Comparison of ENCODE assay signal across 8 cellular contexts in the genomic region with DNA sequence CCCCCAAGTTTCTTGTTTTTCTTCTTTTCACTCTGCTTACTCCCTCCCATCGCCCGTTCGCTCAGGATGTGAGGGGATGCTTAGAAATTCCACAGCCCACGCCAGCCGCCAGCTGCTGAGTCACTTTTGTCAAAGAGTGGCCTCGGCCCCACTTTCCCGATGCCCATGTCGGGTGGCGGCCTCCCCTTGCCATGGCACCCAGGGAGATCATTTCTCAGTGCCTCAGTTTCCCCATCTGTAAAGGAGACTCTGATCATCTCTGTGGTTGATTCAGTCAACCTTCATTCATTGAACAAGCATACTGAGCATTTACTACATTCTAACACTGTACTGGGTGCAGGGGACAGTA. TPM values are rescaled to one million over a fixed set of nuclear protein-coding genes. Genes with fewer than 3 reads are reported as not detected.
DNase-seq lines count a peak whose midpoint lies in the region; ATAC-seq and TF ChIP-seq lines count a peak whose summit lies in the region.
"Had no signal": no experiment of that assay in that cellular context is flagged by ENCODE, and none has a peak within 500 bp of the region (broad histone marks: within the 10 kb centered on the region; RNA-seq: fewer than 3 reads in every experiment).

No MANE protein-coding gene starts in this region.

- no peaks in the 10 kb centered on the region for H3K36me3 ChIP-seq in GM23338 (ENCODE audit: insufficient read depth)
- H3K36me3 ChIP-seq in iPS-20b (ENCODE audit: insufficient read depth, low read depth, low read length): no peaks in the 10 kb centered on the region
- peaks cover 0 to 5% (median 0%) of the 10 kb centered on the region in 5 donors for H3K36me3 ChIP-seq in subcutaneous abdominal adipose tissue (ENCODE audit: control insufficient read depth in 5 of 5, insufficient read depth in 5 of 5, low read length in 5 of 5)

- DNase-seq in GM23338 (ENCODE audit: low spot score): no peak
- DNase-seq in activated CD8-positive, alpha-beta T cell treated with anti-CD3 and anti-CD28 coated beads for 36 hours: no peak
- DNase-seq in GF-D8 (lab: John Stamatoyannopoulos, UW): no peak
- DNase-seq in superior temporal gyrus (ENCODE audit: extremely low spot score): no peak
- DNase-seq: NCI-H446 treated with DMSO at 0.1 percent for 48 hours had no signal

- peak overlapping the region; percentile 98 for H2AFZ ChIP-seq in GM23338

- intact Hi-C loops in activated CD8-positive, alpha-beta T cell treated with anti-CD3 and anti-CD28 coated beads for 36 hours (cut with micrococcal nuclease): no loop called here

- H3K4me1 Mint-ChIP-seq in GM23338: peaks cover 31% of the 10 kb centered on the region
- H3K4me1 Mint-ChIP-seq in activated CD8-positive, alpha-beta T cell treated with anti-CD3 and anti-CD28 coated beads for 36 hours (ENCODE audit: low read depth): peaks cover 8% of the 10 kb centered on the region

- H3K4me1 ChIP-seq in GM23338 (ENCODE audit: insufficient read depth) (peaks cover 25% of the 10 kb centered on the region), iPS-20b (ENCODE audit: insufficient read depth, low read length) (peaks cover 15% of the 10 kb centered on the region), subcutaneous abdominal adipose tissue (ENCODE audit: control insufficient read depth in 5 of 5, insufficient read depth in 5 of 5, low read length in 5 of 5) (peaks cover 3 to 79% (median 63%) of the 10 kb centered on the region in 5 donors)

- H3K9me3 ChIP-seq in iPS-20b (ENCODE audit: insufficient read depth, low read depth, low read length): no peaks in the 10 kb centered on the region
- H3K9me3 ChIP-seq in subcutaneous abdominal adipose tissue (ENCODE audit: control insufficient read depth in 5 of 5, low read length in 5 of 5): no peaks in the 10 kb centered on the region

- no peak overlapping the region for H3K27ac ChIP-seq in GM23338 (ENCODE audit: low read depth)
- no peak overlapping the region for H3K27ac ChIP-seq in iPS-20b (ENCODE audit: low read length)
- H3K27ac ChIP-seq in subcutaneous abdominal adipose tissue (ENCODE audit: low read depth, low read length): peak overlapping the region; percentile 70

- POLR2A ChIA-PET in activated CD8-positive, alpha-beta T cell treated with anti-CD3 and anti-CD28 coated beads for 36 hours (lab: Charles Lee): no interaction called here

- H3F3A ChIP-seq in GM23338 (replicated peaks; ENCODE audit: low read depth): no peaks in the 10 kb centered on the region

- peak overlapping the region; percentile 68 for H3K4me3 Mint-ChIP-seq in GM23338
- peak overlapping the region; percentile 78 for H3K4me3 Mint-ChIP-seq in activated CD8-positive, alpha-beta T cell treated with anti-CD3 and anti-CD28 coated beads for 36 hours

- no peak overlapping the region for H3K27ac Mint-ChIP-seq in GM23338
- H3K27ac Mint-ChIP-seq in activated CD8-positive, alpha-beta T cell treated with anti-CD3 and anti-CD28 coated beads for 36 hours: peak overlapping the region; percentile 61

- H3K36me3 Mint-ChIP-seq in GM23338 (ENCODE audit: low read depth): no peaks in the 10 kb centered on the region
- H3K36me3 Mint-ChIP-seq in activated CD8-positive, alpha-beta T cell treated with anti-CD3 and anti-CD28 coated beads for 36 hours (ENCODE audit: low read depth): no peaks in the 10 kb centered on the region

- CTCF ChIA-PET in activated CD8-positive, alpha-beta T cell treated with anti-CD3 and anti-CD28 coated beads for 36 hours (lab: Charles Lee): no interaction called here

- peaks cover 14% of the 10 kb centered on the region for H3K27me3 Mint-ChIP-seq in GM23338 (ENCODE audit: insufficient read depth, low read depth, poor library complexity)
- peaks cover 10% of the 10 kb centered on the region for H3K27me3 Mint-ChIP-seq in activated CD8-positive, alpha-beta T cell treated with anti-CD3 and anti-CD28 coated beads for 36 hours

- H3K9ac ChIP-seq in iPS-20b (ENCODE audit: low read depth, low read length): peak overlapping the region; percentile 40; the same call in 1 of the 2 replicates
- no peak overlapping the region for H3K9ac ChIP-seq in subcutaneous abdominal adipose tissue (ENCODE audit: low read length in 5 of 5)

- H3K27me3 ChIP-seq in GM23338 (ENCODE audit: insufficient read depth): no peaks in the 10 kb centered on the region
- no peaks in the 10 kb centered on the region for H3K27me3 ChIP-seq in iPS-20b (ENCODE audit: insufficient read depth, low read length)
- peaks cover 0 to 36% (median 9%) of the 10 kb centered on the region in 5 donors for H3K27me3 ChIP-seq in subcutaneous abdominal adipose tissue (ENCODE audit: control insufficient read depth in 5 of 5, insufficient read depth in 4 of 5, low read length in 5 of 5)

- TF ChIP-seq CTCF in GM23338 (conservative IDR thresholded peaks at IDR 0.05; ENCODE audit: low read depth in 2 of 2): no peak
- TF ChIP-seq CTCF in activated CD8-positive, alpha-beta T cell treated with anti-CD3 and anti-CD28 coated beads for 36 hours (IDR thresholded peaks at IDR 0.05): no peak

- H3K4me2 ChIP-seq in GM23338: peak overlapping the region; percentile 78

- H3K4me3 ChIP-seq in GM23338 (peak overlapping the region; percentile 51), iPS-20b (ENCODE audit: low read length) (peak overlapping the region; percentile 52; the same call in 1 of the 2 replicates), subcutaneous abdominal adipose tissue (ENCODE audit: low read depth in 1 of 5, low read length in 5 of 5) (peak overlapping the region in 4 of 5 donors; percentile 23 to 72 (median 60))

- ATAC-seq in GM23338 (no peak), HG02885 (IDR thresholded peaks at IDR 0.05; ENCODE audit: poor library complexity, unreplicated experiment) (no peak)
- no peak for ATAC-seq in activated CD8-positive, alpha-beta T cell treated with anti-CD3 and anti-CD28 coated beads for 36 hours

- H3K9me2 ChIP-seq in GM23338 (ENCODE audit: insufficient read depth): no peaks in the 10 kb centered on the region

- no peaks in the 10 kb centered on the region for H3K9me3 Mint-ChIP-seq in GM23338
- no peaks in the 10 kb centered on the region for H3K9me3 Mint-ChIP-seq in activated CD8-positive, alpha-beta T cell treated with anti-CD3 and anti-CD28 coated beads for 36 hours

- no peaks in the 10 kb centered on the region for H3K79me2 ChIP-seq in GM23338 (replicated peaks; ENCODE audit: insufficient read depth)

- H4K20me1 ChIP-seq in GM23338 (replicated peaks; ENCODE audit: insufficient read depth): no peaks in the 10 kb centered on the region

TF ChIP-seq in GM23338, 12 proteins besides CTCF, POLR2A, EP300 and RAD21 (continues in another document):
- no peak for TF ChIP-seq EZH2 (IDR thresholded peaks at IDR 0.05; ENCODE audit: low read depth, unreplicated experiment)
- TF ChIP-seq, protein P1, sequence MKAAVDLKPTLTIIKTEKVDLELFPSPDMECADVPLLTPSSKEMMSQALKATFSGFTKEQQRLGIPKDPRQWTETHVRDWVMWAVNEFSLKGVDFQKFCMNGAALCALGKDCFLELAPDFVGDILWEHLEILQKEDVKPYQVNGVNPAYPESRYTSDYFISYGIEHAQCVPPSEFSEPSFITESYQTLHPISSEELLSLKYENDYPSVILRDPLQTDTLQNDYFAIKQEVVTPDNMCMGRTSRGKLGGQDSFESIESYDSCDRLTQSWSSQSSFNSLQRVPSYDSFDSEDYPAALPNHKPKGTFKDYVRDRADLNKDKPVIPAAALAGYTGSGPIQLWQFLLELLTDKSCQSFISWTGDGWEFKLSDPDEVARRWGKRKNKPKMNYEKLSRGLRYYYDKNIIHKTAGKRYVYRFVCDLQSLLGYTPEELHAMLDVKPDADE (IDR thresholded peaks at IDR 0.05): no peak
- no peak for TF ChIP-seq STAT1 (IDR thresholded peaks at IDR 0.05; ENCODE audit: unreplicated experiment)
- TF ChIP-seq ZNF114 (CRISPR knock-in tag; IDR thresholded peaks at IDR 0.05): no peak
- TF ChIP-seq, protein P2, sequence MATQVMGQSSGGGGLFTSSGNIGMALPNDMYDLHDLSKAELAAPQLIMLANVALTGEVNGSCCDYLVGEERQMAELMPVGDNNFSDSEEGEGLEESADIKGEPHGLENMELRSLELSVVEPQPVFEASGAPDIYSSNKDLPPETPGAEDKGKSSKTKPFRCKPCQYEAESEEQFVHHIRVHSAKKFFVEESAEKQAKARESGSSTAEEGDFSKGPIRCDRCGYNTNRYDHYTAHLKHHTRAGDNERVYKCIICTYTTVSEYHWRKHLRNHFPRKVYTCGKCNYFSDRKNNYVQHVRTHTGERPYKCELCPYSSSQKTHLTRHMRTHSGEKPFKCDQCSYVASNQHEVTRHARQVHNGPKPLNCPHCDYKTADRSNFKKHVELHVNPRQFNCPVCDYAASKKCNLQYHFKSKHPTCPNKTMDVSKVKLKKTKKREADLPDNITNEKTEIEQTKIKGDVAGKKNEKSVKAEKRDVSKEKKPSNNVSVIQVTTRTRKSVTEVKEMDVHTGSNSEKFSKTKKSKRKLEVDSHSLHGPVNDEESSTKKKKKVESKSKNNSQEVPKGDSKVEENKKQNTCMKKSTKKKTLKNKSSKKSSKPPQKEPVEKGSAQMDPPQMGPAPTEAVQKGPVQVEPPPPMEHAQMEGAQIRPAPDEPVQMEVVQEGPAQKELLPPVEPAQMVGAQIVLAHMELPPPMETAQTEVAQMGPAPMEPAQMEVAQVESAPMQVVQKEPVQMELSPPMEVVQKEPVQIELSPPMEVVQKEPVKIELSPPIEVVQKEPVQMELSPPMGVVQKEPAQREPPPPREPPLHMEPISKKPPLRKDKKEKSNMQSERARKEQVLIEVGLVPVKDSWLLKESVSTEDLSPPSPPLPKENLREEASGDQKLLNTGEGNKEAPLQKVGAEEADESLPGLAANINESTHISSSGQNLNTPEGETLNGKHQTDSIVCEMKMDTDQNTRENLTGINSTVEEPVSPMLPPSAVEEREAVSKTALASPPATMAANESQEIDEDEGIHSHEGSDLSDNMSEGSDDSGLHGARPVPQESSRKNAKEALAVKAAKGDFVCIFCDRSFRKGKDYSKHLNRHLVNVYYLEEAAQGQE (IDR thresholded peaks at IDR 0.05; ENCODE audit: unreplicated experiment): no peak
- TF ChIP-seq EZH2phosphoT487 (IDR thresholded peaks at IDR 0.05; ENCODE audit: unreplicated experiment): no peak
- TF ChIP-seq ZNF331 (CRISPR knock-in tag; IDR thresholded peaks at IDR 0.05; ENCODE audit: low read depth): no peak
- TF ChIP-seq CREB1 (CRISPR knock-in tag; IDR thresholded peaks at IDR 0.05; ENCODE audit: low read depth): no peak
- no peak for TF ChIP-seq NANOG (IDR thresholded peaks at IDR 0.05; ENCODE audit: borderline replicate concordance)

RNA-seq across cellular contexts. Expression of gene PDGFRB, which starts 0.4 kb away (rescaled TPM):
- 7.1 and 11.3 TPM in 2 replicates for total RNA-seq in GM23338 (2014; rRNA removed; shearing (Covaris generic))
- polyA plus RNA-seq in GM23338 (2016; fragmentation: Nextera tagmentation; extraction: Ambion mirVana): 4.1 and 4.5 TPM in 2 replicates
- under 1 TPM; 0.58 to 0.74 TPM for total RNA-seq in activated CD8-positive, alpha-beta T cell treated with anti-CD3 and anti-CD28 coated beads for 36 hours

RNA-seq across cellular contexts. Expression of gene CDX1, which starts 10.6 kb away (rescaled TPM):
- total RNA-seq in GM23338 (2014; rRNA removed; shearing (Covaris generic)): not detected in 2 replicates
- not detected in 2 replicates for polyA plus RNA-seq in GM23338 (2016; fragmentation: Nextera tagmentation; extraction: Ambion mirVana)
- not detected for total RNA-seq in activated CD8-positive, alpha-beta T cell treated with anti-CD3 and anti-CD28 coated beads for 36 hours

RNA-seq across cellular contexts. Expression of gene SLC6A7, which starts 33.9 kb away (rescaled TPM):
- not detected in 2 replicates for total RNA-seq in GM23338 (2014; rRNA removed; shearing (Covaris generic))
- polyA plus RNA-seq in GM23338 (2016; fragmentation: Nextera tagmentation; extraction: Ambion mirVana): not detected in 2 replicates
- total RNA-seq in activated CD8-positive, alpha-beta T cell treated with anti-CD3 and anti-CD28 coated beads for 36 hours: not detected
